Comparison of ENCODE assay signal across 25 cellular contexts in genomic region chr22:35020517-35020916, GRCh38. TPM values are rescaled to one million over a fixed set of nuclear protein-coding genes. Genes with fewer than 3 reads are reported as not detected.
A peak's percentile ranks its signal among the peaks of the same experiment; 100 is the strongest.
DNase-seq lines count a peak whose midpoint lies in the region; FAIRE-seq and TF ChIP-seq lines count a peak whose summit lies in the region.
"Had no signal": no experiment of that assay in that cellular context is flagged by ENCODE, and none has a peak within 500 bp of the region (broad histone marks: within the 10 kb centered on the region; RNA-seq: fewer than 3 reads in every experiment).

No MANE protein-coding gene starts in this region.

- 82% methylated on average over 2 of the region's 2 CpGs for WGBS in hepatocyte (ENCODE audit: low lambda C conversion rate, missing lambda C conversion rate)

- no peak for TF ChIP-seq POLR2A in H54 (IDR thresholded peaks at IDR 0.05; ENCODE audit: low read depth, low read length)

- no peaks in the 10 kb centered on the region for H4K20me1 ChIP-seq in hepatocyte (ENCODE audit: insufficient read depth, poor library complexity, severe bottlenecking)
- H4K20me1 ChIP-seq: BLaER1 treated with 17β-estradiol and CSF1 and Interleukin-3, amounts not matched to agents 10 nM and 100 nM had no signal

- no peaks in the 10 kb centered on the region for H3K36me3 ChIP-seq in hepatocyte (replicated peaks; ENCODE audit: insufficient read depth, low read depth)
- H3K36me3 ChIP-seq: BE2C; BLaER1 treated with 17β-estradiol and CSF1 and Interleukin-3, amounts not matched to agents 10 nM and 100 nM had no signal

- H3K4me1 ChIP-seq in hepatocyte (ENCODE audit: insufficient read depth): no peaks in the 10 kb centered on the region
- H3K4me1 ChIP-seq: A549; BE2C; BLaER1 treated with 17β-estradiol and CSF1 and Interleukin-3, amounts not matched to agents 10 nM and 100 nM had no signal

- H3K27me3 ChIP-seq in hepatocyte: no peaks in the 10 kb centered on the region
- H3K27me3 ChIP-seq: BE2C; BLaER1 treated with 17β-estradiol and CSF1 and Interleukin-3, amounts not matched to agents 10 nM and 100 nM had no signal

- H3K4me3 ChIP-seq in hepatocyte (no peak overlapping the region), skin epidermis (no peak overlapping the region)
- H3K4me3 ChIP-seq: A549; BLaER1 treated with 17β-estradiol and CSF1 and Interleukin-3, amounts not matched to agents 10 nM and 100 nM; GM23338 had no signal

- H3K9me3 ChIP-seq in hepatocyte (ENCODE audit: low read depth): no peaks in the 10 kb centered on the region
- H3K9me3 ChIP-seq: A549, BE2C had no signal

- H3K9me2 ChIP-seq in hepatocyte (replicated peaks; ENCODE audit: insufficient read depth): no peaks in the 10 kb centered on the region

- H2AFZ ChIP-seq in hepatocyte: no peak overlapping the region
- H2AFZ ChIP-seq: GM23338 had no signal

- DNase-seq in hepatocyte (ENCODE audit: low spot score): no peak
- DNase-seq in caudate nucleus (lab: John Stamatoyannopoulos, UW): no peak
- no peak for DNase-seq in H54 (ENCODE audit: insufficient read length, low spot score)
- no peak for DNase-seq in NCI-H187 treated with DMSO at 0.1 percent for 48 hours (lab: John Stamatoyannopoulos, UW)
- DNase-seq in nucleus accumbens (lab: John Stamatoyannopoulos, UW): no peak
- DNase-seq: 8988T; ACHN; AML-193; BE2C; Calu3; CD4-positive, alpha-beta memory T cell; DMS53; DMS79 treated with DMSO at 0.1 percent for 48 hours; GF-D8; H7 had no signal

- no peak for FAIRE-seq in H54 (lab: Jason Lieb, UNC)
- FAIRE-seq: A549, GM12891, GM18507 had no signal

- TF ChIP-seq CTCF in C4-2B (conservative IDR thresholded peaks at IDR 0.05) (no peak), VCaP (conservative IDR thresholded peaks at IDR 0.05) (no peak), hepatocyte (IDR thresholded peaks at IDR 0.05; ENCODE audit: poor library complexity) (no peak)

- no peaks in the 10 kb centered on the region for H3K79me2 ChIP-seq in hepatocyte

- no peak overlapping the region for H3K4me2 ChIP-seq in hepatocyte
- H3K4me2 ChIP-seq: A549; BLaER1 treated with 17β-estradiol and CSF1 and Interleukin-3, amounts not matched to agents 10 nM and 100 nM; GM23338 had no signal

- peak overlapping the region; percentile 35; the same call in 1 of the 2 replicates for H3K27ac ChIP-seq in C4-2B
- H3K27ac ChIP-seq in VCaP: peak overlapping the region; percentile 63
- H3K27ac ChIP-seq in hepatocyte: peak overlapping the region; percentile 56
- H3K27ac ChIP-seq in skin epidermis: peak overlapping the region in 12 of 21 experiments; percentile 10 to 76 (median 48)
- no peak overlapping the region for H3K27ac ChIP-seq in caudate nucleus (ENCODE audit: low read depth, low read length)
- H3K27ac ChIP-seq: A549; BLaER1 treated with 17β-estradiol and CSF1 and Interleukin-3, amounts not matched to agents 10 nM and 100 nM had no signal

RNA-seq across cellular contexts. Expression of gene ISX, which starts 45.4 kb away (rescaled TPM):
- 23.2 and 29.8 TPM in 2 replicates for total RNA-seq in hepatocyte
- polyA plus RNA-seq in hepatocyte: 17.7 and 20.6 TPM in 2 replicates
- total RNA-seq: Calu3; CD4-positive, alpha-beta memory T cell; Daoy; G401; GM23338; H7 had no signal
- polyA plus RNA-seq: A549; CD4-positive, alpha-beta memory T cell; GM23338 had no signal
